Comparison of ENCODE assay signal across 8 cellular contexts in genomic region chr10:102918817-102919236, GRCh38. TPM values are rescaled to one million over a fixed set of nuclear protein-coding genes. Genes with fewer than 3 reads are reported as not detected.
DNase-seq lines count a peak whose midpoint lies in the region; ATAC-seq and TF ChIP-seq lines count a peak whose summit lies in the region.

No MANE protein-coding gene starts in this region.

- H3K9me3 Mint-ChIP-seq in endothelial cell (ENCODE audit: unreplicated experiment), result no peaks in the 10 kb centered on the region

- DNase-seq in EH (ENCODE audit: low read depth), result peak; percentile 31
- DNase-seq in activated CD4-positive, alpha-beta T cell treated with anti-CD3 and anti-CD28 coated beads, Interleukin-2, amount 50 U/mL, for 1 hour, result peak; percentile 28
- no peak for DNase-seq in endothelial cell (ENCODE audit: low spot score)
- no peak for DNase-seq in neuronal stem cell (ENCODE audit: low spot score)

- peak overlapping the region; percentile 98 for H3K18ac ChIP-seq in neuronal stem cell (ENCODE audit: low read length)

- H3K23ac ChIP-seq in neuronal stem cell (ENCODE audit: low read depth, low read length, poor library complexity), result peak overlapping the region; percentile 86

- peak; percentile 2 for ATAC-seq in HG03196 (IDR thresholded peaks at IDR 0.05; ENCODE audit: unreplicated experiment)
- ATAC-seq in HG03025 (IDR thresholded peaks at IDR 0.05; ENCODE audit: low FRiP score, unreplicated experiment), result no peak
- ATAC-seq in GM19452 (IDR thresholded peaks at IDR 0.05; ENCODE audit: unreplicated experiment), result no peak
- ATAC-seq in HG03175 (IDR thresholded peaks at IDR 0.05; ENCODE audit: unreplicated experiment), result no peak

- peak overlapping the region; percentile 99 for H3K14ac ChIP-seq in neuronal stem cell (ENCODE audit: low read length)

- H3K4me1 Mint-ChIP-seq in endothelial cell (ENCODE audit: unreplicated experiment), result peaks cover 14% of the 10 kb centered on the region

- H2BK12ac ChIP-seq in neuronal stem cell (ENCODE audit: low read length), result peak overlapping the region; percentile 68

- H3K9ac ChIP-seq in neuronal stem cell (ENCODE audit: low read depth, low read length, poor library complexity), result peak overlapping the region; percentile 99

- H3K4me3 ChIP-seq in neuronal stem cell (ENCODE audit: low read length in 2 of 2), result peak overlapping the region; percentile 86 to 99

- peak overlapping the region; percentile 74 for H4K8ac ChIP-seq in neuronal stem cell (ENCODE audit: low read depth, low read length)

- no peak overlapping the region for H3K27ac ChIP-seq in neuronal stem cell (replicated peaks; ENCODE audit: low read length)

- H3K36me3 Mint-ChIP-seq in endothelial cell (ENCODE audit: low read depth, unreplicated experiment), result peaks cover 7% of the 10 kb centered on the region

- TF ChIP-seq CTCF in endothelial cell (IDR thresholded peaks at IDR 0.05; ENCODE audit: unreplicated experiment), result no peak

- peak overlapping the region; percentile 99 for H2AFZ ChIP-seq in neuronal stem cell (ENCODE audit: low read length)

- no peaks in the 10 kb centered on the region for H3K79me1 ChIP-seq in neuronal stem cell (ENCODE audit: low read depth, low read length)

- H3K27me3 ChIP-seq in neuronal stem cell (ENCODE audit: control insufficient read depth in 3 of 3, insufficient read depth in 3 of 3, low read depth in 1 of 3, low read length in 3 of 3), result peaks cover 0 to 14% (median 0%) of the 10 kb centered on the region in 3 experiments

- no peaks in the 10 kb centered on the region for H3K36me3 ChIP-seq in neuronal stem cell (replicated peaks in 1 of 2; ENCODE audit: control insufficient read depth in 2 of 2, insufficient read depth in 2 of 2, low read length in 2 of 2)

- WGBS in neuronal stem cell (ENCODE audit: extremely low coverage in 2 of 2, insufficient read length in 2 of 2, insufficient replicate concordance in 1 of 2), 2 donors, result no CpG with 5 or more reads among the region's 49 CpGs

- peak overlapping the region; percentile 38 for H4K91ac ChIP-seq in neuronal stem cell (ENCODE audit: low read depth, low read length, poor library complexity)

- no peak overlapping the region for H2BK15ac ChIP-seq in neuronal stem cell (ENCODE audit: low read length)

- peak overlapping the region; percentile 29 for H2AK5ac ChIP-seq in neuronal stem cell (ENCODE audit: low read depth, low read length)

- H3K4ac ChIP-seq in neuronal stem cell (ENCODE audit: low read length), result no peak overlapping the region

- peak overlapping the region; percentile 92 for H3K4me3 Mint-ChIP-seq in endothelial cell (ENCODE audit: unreplicated experiment)

- H2BK120ac ChIP-seq in neuronal stem cell (ENCODE audit: low read depth, low read length), result peak overlapping the region; percentile 9

- peak overlapping the region; percentile 85 for H3K4me2 ChIP-seq in neuronal stem cell (ENCODE audit: insufficient read depth, low read length, poor library complexity, severe bottlenecking)

- peaks cover 9 to 13% of the 10 kb centered on the region in 2 donors for H3K4me1 ChIP-seq in neuronal stem cell (ENCODE audit: control insufficient read depth in 2 of 2, insufficient read depth in 1 of 2, low read depth in 1 of 2, low read length in 2 of 2)

- peaks cover 8% of the 10 kb centered on the region for H3K27me3 Mint-ChIP-seq in endothelial cell (ENCODE audit: unreplicated experiment)

- H3K27ac Mint-ChIP-seq in endothelial cell (ENCODE audit: unreplicated experiment), result no peak overlapping the region

- H2BK5ac ChIP-seq in neuronal stem cell (ENCODE audit: low read length), result peak overlapping the region; percentile 94

- H3K9me3 ChIP-seq in neuronal stem cell (replicated peaks in 1 of 2; ENCODE audit: control insufficient read depth in 2 of 2, insufficient read depth in 1 of 2, low read depth in 1 of 2, low read length in 2 of 2), result peaks cover 0 to 2% of the 10 kb centered on the region in 2 donors

RNA-seq across cellular contexts. Expression of gene CNNM2, which starts 0.7 kb away (rescaled TPM):
- total RNA-seq in endothelial cell (ENCODE audit: unreplicated experiment), result 4.6 TPM
- 10.2 TPM for polyA plus RNA-seq in neuronal stem cell (2013, experiment 1 of 2)
- polyA plus RNA-seq in neuronal stem cell (2013, experiment 2 of 2), result 10.3 TPM

RNA-seq across cellular contexts. Expression of gene AS3MT, which starts 49.6 kb away (rescaled TPM):
- total RNA-seq in endothelial cell (ENCODE audit: unreplicated experiment), result 1.4 TPM
- polyA plus RNA-seq in neuronal stem cell (2013, experiment 1 of 2), result 27.0 TPM
- polyA plus RNA-seq in neuronal stem cell (2013, experiment 2 of 2), result 27.9 TPM

Comparison
In these comparisons a context has a peak if more than half of its experiments do, and no peak if none do; other contexts are left out.
1. DNase-seq: peak in EH (single experiment) and activated CD4-positive, alpha-beta T cell treated with anti-CD3 and anti-CD28 coated beads, Interleukin-2, amount 50 U/mL, for 1 hour (single experiment); none in endothelial cell (single experiment) and neuronal stem cell (single experiment).